21 cellular contexts compared by ENCODE assay signal in the genomic region with DNA sequence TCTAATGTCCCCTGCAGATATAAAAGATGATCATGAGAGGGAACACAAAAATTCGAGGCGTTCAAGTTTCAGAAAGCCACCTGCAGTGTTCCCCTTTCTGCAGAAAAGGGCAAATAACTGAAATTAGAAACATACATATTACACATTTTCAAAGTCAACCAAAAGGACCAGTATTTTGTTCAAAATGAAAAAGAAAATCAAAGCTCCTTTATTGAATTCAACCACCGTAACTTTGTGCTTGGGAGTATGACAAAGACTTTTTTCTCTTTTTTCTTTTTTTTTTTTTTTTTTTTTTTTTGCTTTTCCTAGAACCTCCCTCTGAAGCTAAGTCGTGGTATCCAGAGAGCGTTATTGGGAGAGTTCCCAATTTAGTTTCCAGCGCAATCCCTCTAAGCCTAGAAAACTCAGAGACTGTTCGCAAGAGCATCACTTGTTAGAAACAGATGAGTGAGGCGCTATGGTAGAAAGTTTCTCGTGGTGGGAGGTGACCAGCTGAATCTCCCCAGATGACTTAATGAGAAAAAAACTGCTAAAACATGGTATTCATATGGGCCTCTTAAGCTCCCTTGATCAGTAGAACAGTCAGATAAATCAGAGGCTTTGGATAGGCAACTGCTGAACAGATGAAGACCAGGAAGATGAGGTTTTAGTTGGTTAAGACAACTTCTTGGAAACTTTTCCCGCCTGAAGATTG.
"Had no signal": no experiment of that assay in that cellular context is flagged by ENCODE, and none has a peak within 500 bp of the region (broad histone marks: within the 10 kb centered on the region; RNA-seq: fewer than 3 reads in every experiment).

No MANE protein-coding gene starts in this region.

- H3K27me3 Mint-ChIP-seq: activated CD4-positive, alpha-beta memory T cell treated with anti-CD3 and anti-CD28 coated beads, Interleukin-2, amount 10 ng/mL, durations not matched to agents 7 days and 5 days; activated T-cell treated with anti-CD3 and anti-CD28 coated beads, Interleukin-2, amount 50 U/mL, for 24 hours had no signal

- H3K27ac ChIP-seq: heart left ventricle, left lung, parathyroid adenoma, sigmoid colon, tibial nerve, vagina had no signal

- H3K9me3 Mint-ChIP-seq: activated CD4-positive, alpha-beta memory T cell treated with anti-CD3 and anti-CD28 coated beads, Interleukin-2, amount 10 ng/mL, durations not matched to agents 7 days and 5 days; activated naive CD4-positive, alpha-beta T cell treated with anti-CD3 and anti-CD28 coated beads, Interleukin-2, amount 10 ng/mL, durations not matched to agents 7 days and 5 days; activated naive CD8-positive, alpha-beta T cell treated with anti-CD3 and anti-CD28 coated beads, Interleukin-2, amount 50 U/mL, for 24 hours; activated T-cell treated with anti-CD3 and anti-CD28 coated beads, Interleukin-2, amount 50 U/mL, for 24 hours; nephron had no signal

- H3K36me3 ChIP-seq: heart left ventricle, left lung, sigmoid colon, tibial nerve, vagina had no signal

- H3K4me3 ChIP-seq: heart left ventricle, left lung, sigmoid colon, tibial nerve, vagina had no signal

- H3K9me3 ChIP-seq: heart left ventricle, left lung, sigmoid colon, tibial nerve, vagina had no signal

- ATAC-seq: activated naive CD8-positive, alpha-beta T cell treated with anti-CD3 and anti-CD28 coated beads, Interleukin-2, amount 50 U/mL, for 24 hours had no signal

- DNase-seq: activated CD4-positive, alpha-beta memory T cell treated with anti-CD3 and anti-CD28 coated beads, Interleukin-2, amount 10 ng/mL, durations not matched to agents 7 days and 5 days; activated CD4-positive, alpha-beta T cell treated with anti-CD3 and anti-CD28 coated beads for 48 hours; activated CD4-positive, CD25-positive, alpha-beta regulatory T cell; activated effector memory CD4-positive, alpha-beta T cell treated with Interleukin-2 at 50 U/mL for 16 hours; activated naive CD4-positive, alpha-beta T cell treated with anti-CD3 and anti-CD28 coated beads, Interleukin-2, amount 10 ng/mL, durations not matched to agents 7 days and 5 days; activated naive CD8-positive, alpha-beta T cell treated with anti-CD3 and anti-CD28 coated beads, Interleukin-2, amount 50 U/mL, for 24 hours; activated T-cell treated with anti-CD3 and anti-CD28 coated beads, Interleukin-2, amount 50 U/mL, for 24 hours; anterior cingulate cortex; caudate nucleus; erythroblast; heart left ventricle; left lung; midbrain; sigmoid colon; stimulated activated naive CD4-positive, alpha-beta T cell treated with Interleukin-2 at 50 U/mL for 16 hours; T1000 had no signal

- H3K27ac Mint-ChIP-seq: activated CD4-positive, alpha-beta memory T cell treated with anti-CD3 and anti-CD28 coated beads, Interleukin-2, amount 10 ng/mL, durations not matched to agents 7 days and 5 days; activated naive CD4-positive, alpha-beta T cell treated with anti-CD3 and anti-CD28 coated beads, Interleukin-2, amount 10 ng/mL, durations not matched to agents 7 days and 5 days; activated naive CD8-positive, alpha-beta T cell treated with anti-CD3 and anti-CD28 coated beads, Interleukin-2, amount 50 U/mL, for 24 hours; activated T-cell treated with anti-CD3 and anti-CD28 coated beads, Interleukin-2, amount 50 U/mL, for 24 hours; brain had no signal

- H3K4me3 Mint-ChIP-seq: activated CD4-positive, alpha-beta memory T cell treated with anti-CD3 and anti-CD28 coated beads, Interleukin-2, amount 10 ng/mL, durations not matched to agents 7 days and 5 days; activated naive CD4-positive, alpha-beta T cell treated with anti-CD3 and anti-CD28 coated beads, Interleukin-2, amount 10 ng/mL, durations not matched to agents 7 days and 5 days; activated naive CD8-positive, alpha-beta T cell treated with anti-CD3 and anti-CD28 coated beads, Interleukin-2, amount 50 U/mL, for 24 hours; activated T-cell treated with anti-CD3 and anti-CD28 coated beads, Interleukin-2, amount 50 U/mL, for 24 hours; brain; nephron had no signal

- H3K4me1 ChIP-seq: parathyroid adenoma had no signal
